In genomic region chr7:3404490-3404889, GRCh38 we compare ENCODE assay signal across 11 cellular contexts.
DNase-seq lines count a peak whose midpoint lies in the region; ATAC-seq and TF ChIP-seq lines count a peak whose summit lies in the region.
"Had no signal": no experiment of that assay in that cellular context is flagged by ENCODE, and none has a peak within 500 bp of the region (broad histone marks: within the 10 kb centered on the region; RNA-seq: fewer than 3 reads in every experiment).

No MANE protein-coding gene starts in this region.

- no peak for TF ChIP-seq EP300 in gastroesophageal sphincter (IDR thresholded peaks at IDR 0.05)

- no peaks in the 10 kb centered on the region for H3K9me3 ChIP-seq in gastroesophageal sphincter

- H3K36me3 ChIP-seq in gastroesophageal sphincter = no peaks in the 10 kb centered on the region

- TF ChIP-seq CTCF in AG09319 (IDR thresholded peaks at IDR 0.05; ENCODE audit: low read depth, low read length) = no peak
- TF ChIP-seq CTCF in gastroesophageal sphincter (IDR thresholded peaks at IDR 0.05) = no peak

- no peak overlapping the region for H3K27ac ChIP-seq in gastroesophageal sphincter

- DNase-seq in AG09319 (ENCODE audit: extremely low read depth, low read depth) = peak; percentile 12
- DNase-seq in HT-29 (ENCODE audit: low spot score) = peak; percentile 16
- peak; percentile 87 for DNase-seq in amniotic epithelial cell (ENCODE audit: low read depth)
- peak; percentile 2 for DNase-seq in glomerular visceral epithelial cell (ENCODE audit: extremely low spot score)
- no peak for DNase-seq in superior temporal gyrus (ENCODE audit: extremely low spot score)
- DNase-seq: NCI-H1436 had no signal

- 36 to 60% methylated on average over 1 of the region's 1 CpG for WGBS in gastroesophageal sphincter (ENCODE audit: low coverage in 1 of 2), 2 donors

- H3K27me3 ChIP-seq in gastroesophageal sphincter = no peaks in the 10 kb centered on the region

- ATAC-seq in HG02610 (IDR thresholded peaks at IDR 0.05; ENCODE audit: unreplicated experiment) = no peak
- no peak for ATAC-seq in gastroesophageal sphincter
- no peak for ATAC-seq in GM19395 (IDR thresholded peaks at IDR 0.05; ENCODE audit: unreplicated experiment)
- ATAC-seq: activated naive CD4-positive, alpha-beta T cell treated with anti-CD3 and anti-CD28 coated beads, Interleukin-2, amount 50 U/mL, for 72 hours; natural killer cell treated with Interleukin-12 subunit alpha and Interleukin-12 subunit beta and Interleukin-15 and Interleukin-18, amount 100 ng/mL, for 72 hours had no signal

- no peaks in the 10 kb centered on the region for H3K4me1 ChIP-seq in gastroesophageal sphincter

- H3K4me3 ChIP-seq in gastroesophageal sphincter = no peak overlapping the region

- no peak for TF ChIP-seq POLR2A in gastroesophageal sphincter (IDR thresholded peaks at IDR 0.05)
